In genomic region chr3:48422272-48422671, GRCh38 we compare ENCODE assay signal across 1 cellular context.
TF ChIP-seq lines count a peak whose summit lies in the region.

No MANE protein-coding gene starts in this region.

TF ChIP-seq in GM23338, 12 proteins besides CTCF, POLR2A, EP300 and RAD21 (continued from another document):
- no peak for TF ChIP-seq ZNF462 (CRISPR knock-in tag; IDR thresholded peaks at IDR 0.05)
- no peak for TF ChIP-seq ETS1 (IDR thresholded peaks at IDR 0.05)
- TF ChIP-seq NANOG (IDR thresholded peaks at IDR 0.05; ENCODE audit: borderline replicate concordance), result no peak
- no peak for TF ChIP-seq POLR2AphosphoS5 (IDR thresholded peaks at IDR 0.05; ENCODE audit: low read depth)
TF ChIP-seq in GM23338: peak in this region for 0.
